Comparison of ENCODE assay signal across 8 cellular contexts in genomic region chr19:660793-661426, GRCh38. TPM values are rescaled to one million over a fixed set of nuclear protein-coding genes. Genes with fewer than 3 reads are reported as not detected.
DNase-seq lines count a peak whose midpoint lies in the region; ATAC-seq and TF ChIP-seq lines count a peak whose summit lies in the region.

No MANE protein-coding gene starts in this region.

- peaks cover 7 to 65% of the 10 kb centered on the region in 2 donors for H3K4me1 ChIP-seq in muscle layer of duodenum (ENCODE audit: control insufficient read depth in 1 of 2, insufficient read depth in 2 of 2, low read length in 2 of 2)

- peaks cover 19 to 23% (median 22%) of the 10 kb centered on the region in 3 donors for H3K4me1 Mint-ChIP-seq in IgD-negative memory B cell
- H3K4me1 Mint-ChIP-seq in central memory CD8-positive, alpha-beta T cell, result peaks cover 66% of the 10 kb centered on the region

- H3K36me3 Mint-ChIP-seq in IgD-negative memory B cell, result peaks cover 4% of the 10 kb centered on the region
- peaks cover 50% of the 10 kb centered on the region for H3K36me3 Mint-ChIP-seq in central memory CD8-positive, alpha-beta T cell (ENCODE audit: insufficient read depth)

- no peaks in the 10 kb centered on the region for H3K9me3 Mint-ChIP-seq in IgD-negative memory B cell
- no peaks in the 10 kb centered on the region for H3K9me3 Mint-ChIP-seq in central memory CD8-positive, alpha-beta T cell

- peak overlapping the region; percentile 96 to 100 (median 98) for H3K27ac Mint-ChIP-seq in IgD-negative memory B cell
- H3K27ac Mint-ChIP-seq in central memory CD8-positive, alpha-beta T cell (ENCODE audit: low read depth), result peak overlapping the region; percentile 99

- H3K27me3 ChIP-seq in AG04450 (ENCODE audit: control insufficient read depth, insufficient read depth, low read length), result no peaks in the 10 kb centered on the region
- H3K27me3 ChIP-seq in muscle layer of duodenum (ENCODE audit: low read depth, low read length), result no peaks in the 10 kb centered on the region

- no peak for TF ChIP-seq CTCF in AG04450 (IDR thresholded peaks at IDR 0.05; ENCODE audit: low read depth, low read length)

- no peaks in the 10 kb centered on the region for H3K27me3 Mint-ChIP-seq in IgD-negative memory B cell
- H3K27me3 Mint-ChIP-seq in central memory CD8-positive, alpha-beta T cell, result no peaks in the 10 kb centered on the region

- peak overlapping the region; percentile 83 for H3K4me3 ChIP-seq in AG04450 (ENCODE audit: low read depth, low read length)
- H3K4me3 ChIP-seq in muscle layer of duodenum (ENCODE audit: low read depth in 1 of 2, low read length in 2 of 2), result peak overlapping the region; percentile 64 to 96

- POLR2A ChIA-PET in AG04450 (lab: Yijun Ruan, JAX), result no interaction called here

- peaks cover 0 to 5% of the 10 kb centered on the region in 2 donors for H3K36me3 ChIP-seq in muscle layer of duodenum (ENCODE audit: control insufficient read depth in 1 of 2, insufficient read depth in 2 of 2, low read length in 2 of 2)

- H3K27ac ChIP-seq in AG04450 (ENCODE audit: low read depth, low read length) (no peak overlapping the region), muscle layer of duodenum (ENCODE audit: low read length) (peak overlapping the region; percentile 63)

- peak overlapping the region; percentile 94 to 100 (median 96) for H3K4me3 Mint-ChIP-seq in IgD-negative memory B cell
- peak overlapping the region; percentile 93 for H3K4me3 Mint-ChIP-seq in central memory CD8-positive, alpha-beta T cell

- H3K9me3 ChIP-seq in AG04450 (ENCODE audit: control insufficient read depth, insufficient read depth, low read length) (peaks cover 4% of the 10 kb centered on the region; the same call in 1 of the 2 replicates), muscle layer of duodenum (ENCODE audit: control insufficient read depth in 1 of 2, low read length in 2 of 2) (no peaks in the 10 kb centered on the region)

- CTCF ChIA-PET in AG04450 (lab: Charles Lee), result no interaction called here

- ATAC-seq in central memory CD8-positive, alpha-beta T cell (replicated peaks; ENCODE audit: extremely low read depth, poor library complexity, severe bottlenecking), result no peak
- no peak for ATAC-seq in GM18858 (IDR thresholded peaks at IDR 0.05; ENCODE audit: unreplicated experiment)

- DNase-seq in AG04450 (ENCODE audit: low read depth, low spot score) (no peak), C1 segment of cervical spinal cord (lab: John Stamatoyannopoulos, UW) (no peak), islet precursor cell (no peak), occipital lobe (lab: John Stamatoyannopoulos, UW) (no peak)
- no peak for DNase-seq in central memory CD8-positive, alpha-beta T cell (ENCODE audit: low spot score in 2 of 2)

RNA-seq across cellular contexts. Expression of gene RNF126, which starts 2.1 kb away (rescaled TPM):
- 1.7 and 3.1 TPM in 2 replicates for polyA plus RNA-seq in AG04450 (2011; rRNA removed)
- polyA minus RNA-seq in AG04450 (2011; rRNA and poly(A)+ RNA removed), result 1.7 and 2.0 TPM in 2 replicates
- 108 TPM for polyA plus RNA-seq in IgD-negative memory B cell
- total RNA-seq in occipital lobe, result 10.8 TPM

RNA-seq across cellular contexts. Expression of gene FSTL3, which starts 15.3 kb away (rescaled TPM):
- 21.2 and 23.2 TPM in 2 replicates for polyA plus RNA-seq in AG04450 (2011; rRNA removed)
- 12.7 and 12.8 TPM in 2 replicates for polyA minus RNA-seq in AG04450 (2011; rRNA and poly(A)+ RNA removed)
- polyA plus RNA-seq in IgD-negative memory B cell, result 1.7 TPM
- 3.3 TPM for total RNA-seq in occipital lobe

RNA-seq across cellular contexts. Expression of gene FGF22, which starts 21.2 kb away (rescaled TPM):
- polyA plus RNA-seq in AG04450 (2011; rRNA removed), result not detected in 2 replicates
- not detected in 2 replicates for polyA minus RNA-seq in AG04450 (2011; rRNA and poly(A)+ RNA removed)
- not detected for polyA plus RNA-seq in IgD-negative memory B cell
- total RNA-seq in occipital lobe, result 0.62 TPM

RNA-seq across cellular contexts. Expression of gene POLRMT, which starts 27.6 kb away (rescaled TPM):
- polyA plus RNA-seq in AG04450 (2011; rRNA removed), result 15.5 and 21.1 TPM in 2 replicates
- 40.1 and 63.1 TPM in 2 replicates for polyA minus RNA-seq in AG04450 (2011; rRNA and poly(A)+ RNA removed)
- 41.9 TPM for polyA plus RNA-seq in IgD-negative memory B cell
- total RNA-seq in occipital lobe, result 12.5 TPM

RNA-seq across cellular contexts. Expression of gene PRSS57, which starts 34.3 kb away (rescaled TPM):
- polyA plus RNA-seq in AG04450 (2011; rRNA removed), result not detected in 2 replicates
- not detected in 2 replicates for polyA minus RNA-seq in AG04450 (2011; rRNA and poly(A)+ RNA removed)
- not detected for polyA plus RNA-seq in IgD-negative memory B cell
- not detected for total RNA-seq in occipital lobe

Comparison
In these comparisons a context has a peak if more than half of its experiments do, and no peak if none do; other contexts are left out.
1. RNA of gene RNF126, which starts 2.1 kb away (polyA plus RNA-seq): 108 TPM in IgD-negative memory B cell (single experiment); 1.7 to 3.1 TPM in AG04450; every median in the first group is over 10 times any median in the second.